8 cellular contexts compared by ENCODE assay signal in the genomic region with DNA sequence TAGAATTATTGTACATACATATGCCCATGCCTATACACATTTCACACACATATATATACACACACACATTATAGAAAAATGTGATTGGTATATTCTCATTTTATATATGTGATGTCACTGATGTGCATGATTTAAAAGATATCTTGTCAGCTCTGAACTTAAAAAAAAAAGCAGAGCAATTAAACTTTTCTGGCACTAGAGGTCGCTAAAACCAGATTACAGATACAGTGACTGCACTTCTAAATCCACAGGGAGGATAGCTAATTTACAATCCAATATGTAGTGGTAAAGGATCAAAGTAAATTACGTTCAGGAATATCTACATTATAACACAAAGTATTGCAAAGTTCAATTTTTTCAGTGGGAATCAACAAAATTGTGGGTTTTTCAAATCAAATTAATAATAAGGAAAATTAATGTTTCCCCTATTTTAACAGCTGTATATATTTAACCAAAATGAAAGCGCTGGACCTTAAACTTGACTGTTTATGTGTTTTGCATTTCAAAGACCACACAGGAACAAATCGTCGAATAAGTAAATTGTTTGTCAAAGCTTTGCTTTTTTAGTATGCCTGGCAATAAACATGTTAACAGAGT.
A peak's percentile ranks its signal among the peaks of the same experiment; 100 is the strongest.
DNase-seq lines count a peak whose midpoint lies in the region; ATAC-seq and TF ChIP-seq lines count a peak whose summit lies in the region.

No MANE protein-coding gene starts in this region.

- ATAC-seq in GM19397 (IDR thresholded peaks at IDR 0.05; ENCODE audit: unreplicated experiment) = peak; percentile 54
- ATAC-seq in body of pancreas = no peak
- no peak for ATAC-seq in GM19328 (IDR thresholded peaks at IDR 0.05; ENCODE audit: unreplicated experiment)
- no peak for ATAC-seq in GM21515 (IDR thresholded peaks at IDR 0.05; ENCODE audit: unreplicated experiment)

- peak in 5 of 7 experiments; percentile 35 to 63 (median 39) for TF ChIP-seq CTCF in body of pancreas (IDR thresholded peaks at IDR 0.05)
- peak; percentile 71 for TF ChIP-seq CTCF in mesothelial cell of epicardium (IDR thresholded peaks at IDR 0.05; ENCODE audit: unreplicated experiment)
- peak in 1 of 2 donors; percentile 20 for TF ChIP-seq CTCF in suprapubic skin (IDR thresholded peaks at IDR 0.05)

- no peaks in the 10 kb centered on the region for H3K36me3 Mint-ChIP-seq in mesothelial cell of epicardium

- intact Hi-C loops in body of pancreas (cut with DNase I) = no loop called here

- H3K27me3 ChIP-seq in body of pancreas (no peaks in the 10 kb centered on the region), suprapubic skin (no peaks in the 10 kb centered on the region)

- no peaks in the 10 kb centered on the region for H3K36me3 ChIP-seq in body of pancreas (replicated peaks in 1 of 2; ENCODE audit: insufficient read depth in 1 of 2, low read depth in 2 of 2)
- H3K36me3 ChIP-seq in suprapubic skin = no peaks in the 10 kb centered on the region

- H3K4me3 Mint-ChIP-seq in mesothelial cell of epicardium = no peak overlapping the region

- H3K27ac ChIP-seq in body of pancreas (no peak overlapping the region), suprapubic skin (no peak overlapping the region)

- H3K4me3 ChIP-seq in body of pancreas = no peak overlapping the region
- no peak overlapping the region for H3K4me3 ChIP-seq in suprapubic skin

- 22% methylated on average over 5 of the region's 5 CpGs for WGBS in body of pancreas, 2 donors
- WGBS in suprapubic skin = 22% methylated on average over 5 of the region's 5 CpGs

- DNase-seq in A172 (ENCODE audit: low spot score) (peak; percentile 32), NCI-H2029 treated with DMSO at 0.1 percent for 48 hours (lab: John Stamatoyannopoulos, UW) (peak; percentile 15), body of pancreas (no peak), mesothelial cell of epicardium (ENCODE audit: low spot score in 2 of 2, unreplicated experiment in 2 of 2) (no peak), suprapubic skin (ENCODE audit: low spot score in 2 of 2) (no peak)

- no peak for TF ChIP-seq EP300 in suprapubic skin (IDR thresholded peaks at IDR 0.05)

- TF ChIP-seq POLR2A in body of pancreas (IDR thresholded peaks at IDR 0.05) (no peak), suprapubic skin (IDR thresholded peaks at IDR 0.05) (no peak)

- H3K9me3 Mint-ChIP-seq in mesothelial cell of epicardium = no peaks in the 10 kb centered on the region

- no peaks in the 10 kb centered on the region for H3K9me3 ChIP-seq in body of pancreas
- H3K9me3 ChIP-seq in suprapubic skin = no peaks in the 10 kb centered on the region

- no peak overlapping the region for H3K27ac Mint-ChIP-seq in mesothelial cell of epicardium

- H3K4me1 ChIP-seq in body of pancreas (no peaks in the 10 kb centered on the region), suprapubic skin (no peaks in the 10 kb centered on the region)

- H3K27me3 Mint-ChIP-seq in mesothelial cell of epicardium (ENCODE audit: low read depth) = peaks cover 6% of the 10 kb centered on the region

- H3K4me1 Mint-ChIP-seq in mesothelial cell of epicardium = peaks cover 25% of the 10 kb centered on the region

Comparison
In these comparisons a context has a peak if more than half of its experiments do, and no peak if none do; other contexts are left out.
1. DNase-seq: peak in A172 (single experiment) and NCI-H2029 treated with DMSO at 0.1 percent for 48 hours (single experiment); none in body of pancreas (0 of 4), mesothelial cell of epicardium (0 of 2) and suprapubic skin (0 of 2).